In the genomic region with DNA sequence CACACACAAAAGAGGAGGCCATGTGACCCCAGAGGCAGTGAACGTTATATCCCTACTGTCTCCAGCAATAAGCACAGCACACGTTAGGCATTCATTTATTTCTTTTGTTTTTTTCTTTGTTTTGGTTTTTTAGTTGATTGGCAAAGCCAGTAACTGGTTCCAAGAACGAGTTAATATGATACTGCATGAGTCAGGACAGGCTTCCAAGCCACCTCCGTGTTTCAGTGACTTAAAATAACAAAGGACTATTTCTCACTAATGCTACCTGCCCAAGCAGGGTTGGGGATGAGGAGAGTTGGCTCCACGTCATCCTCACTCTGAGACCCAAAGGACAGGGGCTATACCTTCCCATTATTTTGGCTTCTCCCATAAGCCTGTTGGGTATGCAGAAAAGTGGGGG, we compare ENCODE assay signal across 24 cellular contexts.
"Had no signal": no experiment of that assay in that cellular context is flagged by ENCODE, and none has a peak within 500 bp of the region (broad histone marks: within the 10 kb centered on the region; RNA-seq: fewer than 3 reads in every experiment).

No MANE protein-coding gene starts in this region.

- H3K4me1 ChIP-seq: upper lobe of right lung had no signal

- H3K27ac Mint-ChIP-seq: activated B cell treated with CpG ODN at 0.5 μM for 24 hours; activated naive CD4-positive, alpha-beta T cell treated with anti-CD3 and anti-CD28 coated beads for 36 hours; activated naive CD8-positive, alpha-beta T cell treated with anti-CD3 and anti-CD28 coated beads, Interleukin-2, amount 10 ng/mL, durations not matched to agents 7 days and 5 days; dendritic cell treated with granulocyte-macrophage colony-stimulating factor and Interleukin-4, amounts not matched to agents 40 ng/mL and 50 ng/mL, for 4 days; memory B cell had no signal

- H3K36me3 ChIP-seq: cardiac muscle cell, esophagus squamous epithelium, gastroesophageal sphincter, upper lobe of right lung had no signal

- H3K27ac ChIP-seq: cardiac muscle cell, esophagus squamous epithelium, gastroesophageal sphincter, upper lobe of right lung had no signal

- DNase-seq: activated B cell treated with CpG ODN at 0.5 μM for 24 hours; activated CD4-positive, alpha-beta T cell treated with anti-CD3 and anti-CD28 coated beads for 4 hours; activated CD4-positive, alpha-beta T cell treated with anti-CD3 and anti-CD28 coated beads, Interleukin-2, amount 50 U/mL, for 48 hours; activated CD8-positive, alpha-beta memory T cell treated with anti-CD3 and anti-CD28 coated beads, Interleukin-2, amount 50 U/mL, for 48 hours; activated naive CD4-positive, alpha-beta T cell treated with anti-CD3 and anti-CD28 coated beads for 36 hours; activated naive CD8-positive, alpha-beta T cell treated with anti-CD3 and anti-CD28 coated beads, Interleukin-2, amount 10 ng/mL, durations not matched to agents 7 days and 5 days; activated T-cell treated with anti-CD3 and anti-CD28 coated beads, Interleukin-2, amount 50 U/mL, for 4 hours; amniotic stem cell; effector CD8-positive, alpha-beta T cell; esophagus squamous epithelium; head of caudate nucleus; hypothalamus; left colon; nucleus accumbens; stimulated activated CD4-positive, alpha-beta T cell treated with anti-CD3 and anti-CD28 coated beads, Interleukin-4, amount 100 ng/mL, for 4 hours; stimulated activated naive CD8-positive, alpha-beta T cell treated with anti-CD3 and anti-CD28 coated beads, Interleukin-15, Interleukin-2, amounts not matched to agents 100 U/mL and 50 U/mL, for 24 hours; T-helper 9 cell; upper lobe of right lung had no signal

- H3K36me3 Mint-ChIP-seq: activated naive CD8-positive, alpha-beta T cell treated with anti-CD3 and anti-CD28 coated beads, Interleukin-2, amount 10 ng/mL, durations not matched to agents 7 days and 5 days; memory B cell had no signal

- H3K27me3 ChIP-seq: cardiac muscle cell, gastroesophageal sphincter, upper lobe of right lung had no signal

- H3K9me3 ChIP-seq: esophagus squamous epithelium, gastroesophageal sphincter, upper lobe of right lung had no signal

- H3K4me3 Mint-ChIP-seq: activated B cell treated with CpG ODN at 0.5 μM for 24 hours; activated naive CD4-positive, alpha-beta T cell treated with anti-CD3 and anti-CD28 coated beads for 36 hours; activated naive CD8-positive, alpha-beta T cell treated with anti-CD3 and anti-CD28 coated beads, Interleukin-2, amount 10 ng/mL, durations not matched to agents 7 days and 5 days; activated T-cell treated with anti-CD3 and anti-CD28 coated beads, Interleukin-2, amount 50 U/mL, for 4 hours; dendritic cell treated with granulocyte-macrophage colony-stimulating factor and Interleukin-4, amounts not matched to agents 40 ng/mL and 50 ng/mL, for 4 days; memory B cell; nephron had no signal

- H3K4me3 ChIP-seq: cardiac muscle cell, esophagus squamous epithelium, gastroesophageal sphincter, upper lobe of right lung had no signal

- H3K9me3 Mint-ChIP-seq: activated B cell treated with CpG ODN at 0.5 μM for 24 hours; activated naive CD4-positive, alpha-beta T cell treated with anti-CD3 and anti-CD28 coated beads for 36 hours; activated naive CD8-positive, alpha-beta T cell treated with anti-CD3 and anti-CD28 coated beads, Interleukin-2, amount 10 ng/mL, durations not matched to agents 7 days and 5 days; activated T-cell treated with anti-CD3 and anti-CD28 coated beads, Interleukin-2, amount 50 U/mL, for 4 hours had no signal

- FAIRE-seq: islet of Langerhans had no signal

- ATAC-seq: activated T-cell treated with anti-CD3 and anti-CD28 coated beads, Interleukin-2, amount 50 U/mL, for 4 hours; gastroesophageal sphincter; left colon; stimulated activated naive CD8-positive, alpha-beta T cell treated with anti-CD3 and anti-CD28 coated beads, Interleukin-15, Interleukin-2, amounts not matched to agents 100 U/mL and 50 U/mL, for 24 hours; upper lobe of right lung had no signal

- H3K27me3 Mint-ChIP-seq: dendritic cell treated with granulocyte-macrophage colony-stimulating factor and Interleukin-4, amounts not matched to agents 40 ng/mL and 50 ng/mL, for 4 days had no signal
